ENCODE assay signal across 7 cellular contexts in genomic region chr18:44579028-44579692, GRCh38.
A peak's percentile ranks its signal among the peaks of the same experiment; 100 is the strongest.
DNase-seq lines count a peak whose midpoint lies in the region; ATAC-seq and TF ChIP-seq lines count a peak whose summit lies in the region.

No MANE protein-coding gene starts in this region.

- ATAC-seq in HG03095 (IDR thresholded peaks at IDR 0.05; ENCODE audit: unreplicated experiment) = peak; percentile 73
- peak; percentile 61 for ATAC-seq in SK-N-SH treated with all-trans-retinoic acid at 6 μM for 48 hours
- ATAC-seq in HG02870 (IDR thresholded peaks at IDR 0.05; ENCODE audit: unreplicated experiment) = no peak

- DNase-seq in kidney tubule cell (ENCODE audit: low spot score) = peak; percentile 61
- DNase-seq in 8988T = no peak
- DNase-seq in activated gamma-delta T cell (lab: John Stamatoyannopoulos, UW) = no peak

- TF ChIP-seq CTCF in GM12872 (IDR thresholded peaks at IDR 0.05; ENCODE audit: insufficient read depth, low read depth, low read length) = peak; percentile 73

TF ChIP-seq in SK-N-SH treated with all-trans-retinoic acid at 6 μM for 48 hours, 23 proteins besides CTCF, POLR2A, EP300 and RAD21:
- TF ChIP-seq POU6F1 (CRISPR knock-in tag; IDR thresholded peaks at IDR 0.05; ENCODE audit: borderline replicate concordance, low read depth) = no peak
- no peak for TF ChIP-seq ZFP3 (CRISPR knock-in tag; IDR thresholded peaks at IDR 0.05)
- no peak for TF ChIP-seq ZNF70 (CRISPR knock-in tag; IDR thresholded peaks at IDR 0.05)
- no peak for TF ChIP-seq CSDC2 (CRISPR knock-in tag; IDR thresholded peaks at IDR 0.05)
- no peak for TF ChIP-seq TSHZ2 (CRISPR knock-in tag; IDR thresholded peaks at IDR 0.05)
